In genomic region chr14:79278286-79278797, GRCh38 we compare ENCODE assay signal across 11 cellular contexts.
DNase-seq lines count a peak whose midpoint lies in the region; ATAC-seq and TF ChIP-seq lines count a peak whose summit lies in the region.
"Had no signal": no experiment of that assay in that cellular context is flagged by ENCODE, and none has a peak within 500 bp of the region (broad histone marks: within the 10 kb centered on the region; RNA-seq: fewer than 3 reads in every experiment).

No MANE protein-coding gene starts in this region.

- H3K36me3 Mint-ChIP-seq in neural progenitor cell: no peaks in the 10 kb centered on the region

- H3K79me2 ChIP-seq in neural progenitor cell (ENCODE audit: low read depth): no peaks in the 10 kb centered on the region

- H3F3A ChIP-seq in neural progenitor cell (ENCODE audit: low read depth): peaks cover 25% of the 10 kb centered on the region

- peaks cover 29% of the 10 kb centered on the region for H4K20me1 ChIP-seq in neural progenitor cell (ENCODE audit: low read depth)

- H3K4me1 Mint-ChIP-seq in neural progenitor cell: peaks cover 36% of the 10 kb centered on the region
- H3K4me1 Mint-ChIP-seq: activated naive CD8-positive, alpha-beta T cell treated with anti-CD3 and anti-CD28 coated beads, Interleukin-2, amount 50 U/mL, for 24 hours; B cell had no signal

- H3K27ac ChIP-seq in heart right ventricle (no peak overlapping the region), neural progenitor cell (no peak overlapping the region)

- 13 to 14% methylated on average over 18 of the region's 18 CpGs for WGBS in heart right ventricle, 2 donors

- H3K4me3 Mint-ChIP-seq in neural progenitor cell: peak overlapping the region; percentile 97
- H3K4me3 Mint-ChIP-seq: activated naive CD8-positive, alpha-beta T cell treated with anti-CD3 and anti-CD28 coated beads, Interleukin-2, amount 50 U/mL, for 24 hours; B cell had no signal

- H3K9me3 ChIP-seq in heart right ventricle (no peaks in the 10 kb centered on the region), neural progenitor cell (ENCODE audit: low read depth) (no peaks in the 10 kb centered on the region)

- H3K36me3 ChIP-seq in heart right ventricle (no peaks in the 10 kb centered on the region), neural progenitor cell (no peaks in the 10 kb centered on the region)

- TF ChIP-seq CTCF in heart right ventricle (IDR thresholded peaks at IDR 0.05): no peak
- TF ChIP-seq CTCF in fibroblast of mammary gland (conservative IDR thresholded peaks at IDR 0.05; ENCODE audit: control insufficient read depth, insufficient read depth, low read depth, low read length): no peak
- no peak for TF ChIP-seq CTCF in neural progenitor cell (IDR thresholded peaks at IDR 0.05)

- peak overlapping the region; percentile 45 for H2AFZ ChIP-seq in neural progenitor cell (replicated peaks)

- peak overlapping the region; percentile 93 for H3K4me2 ChIP-seq in neural progenitor cell

- intact Hi-C loops in heart right ventricle (cut with DNase I): no loop called here
- intact Hi-C loops in left cardiac atrium (cut with DNase I): no loop called here

- H3K9me3 Mint-ChIP-seq in neural progenitor cell: no peaks in the 10 kb centered on the region
- H3K9me3 Mint-ChIP-seq: activated naive CD8-positive, alpha-beta T cell treated with anti-CD3 and anti-CD28 coated beads, Interleukin-2, amount 50 U/mL, for 24 hours had no signal

- ATAC-seq in heart right ventricle: no peak
- no peak for ATAC-seq in left cardiac atrium
- no peak for ATAC-seq in GM21381 (IDR thresholded peaks at IDR 0.05; ENCODE audit: unreplicated experiment)
- ATAC-seq in stimulated activated naive CD8-positive, alpha-beta T cell treated with anti-CD3 and anti-CD28 coated beads, Interleukin-15, Interleukin-2, amounts not matched to agents 100 U/mL and 50 U/mL, for 24 hours: no peak
- no peak for ATAC-seq in HG03442 (IDR thresholded peaks at IDR 0.05; ENCODE audit: unreplicated experiment)

- H3K9ac ChIP-seq in neural progenitor cell: no peak overlapping the region

- DNase-seq in heart right ventricle: peak in 1 of 2 donors; percentile 7
- no peak for DNase-seq in left cardiac atrium
- no peak for DNase-seq in fibroblast of mammary gland (ENCODE audit: low read depth)
- DNase-seq in neural progenitor cell (ENCODE audit: low spot score): no peak
- DNase-seq in stimulated activated CD4-positive, alpha-beta T cell treated with anti-CD3 and anti-CD28 coated beads, Interleukin-2, amount 100 ng/mL, for 48 hours: no peak
- DNase-seq in stimulated activated naive CD8-positive, alpha-beta T cell treated with anti-CD3 and anti-CD28 coated beads, Interleukin-15, Interleukin-2, amounts not matched to agents 100 U/mL and 50 U/mL, for 24 hours: no peak
- DNase-seq: activated naive CD8-positive, alpha-beta T cell treated with anti-CD3 and anti-CD28 coated beads, Interleukin-2, amount 50 U/mL, for 24 hours; T-helper 9 cell had no signal

- peak overlapping the region; percentile 18 to 56 (median 49) for H3K4me3 ChIP-seq in heart right ventricle
- H3K4me3 ChIP-seq in fibroblast of mammary gland (ENCODE audit: control insufficient read depth, low read depth, low read length): peak overlapping the region; percentile 58
- H3K4me3 ChIP-seq in neural progenitor cell: peak overlapping the region; percentile 59

- H3K4me1 ChIP-seq in heart right ventricle (peaks cover 0 to 22% (median 14%) of the 10 kb centered on the region in 9 donors), neural progenitor cell (peaks cover 38% of the 10 kb centered on the region)

- no peak overlapping the region for H3K27ac Mint-ChIP-seq in neural progenitor cell
- H3K27ac Mint-ChIP-seq: activated naive CD8-positive, alpha-beta T cell treated with anti-CD3 and anti-CD28 coated beads, Interleukin-2, amount 50 U/mL, for 24 hours; B cell had no signal

- H3K27me3 Mint-ChIP-seq in neural progenitor cell (ENCODE audit: insufficient read depth, low read depth): peaks cover 29% of the 10 kb centered on the region

- H3K27me3 ChIP-seq in heart right ventricle (peaks cover 0 to 88% (median 59%) of the 10 kb centered on the region in 7 donors), neural progenitor cell (peaks cover 87% of the 10 kb centered on the region)
